In genomic region chr7:105122619-105123018, GRCh38 we compare ENCODE assay signal across 16 cellular contexts.
DNase-seq lines count a peak whose midpoint lies in the region; ATAC-seq and TF ChIP-seq lines count a peak whose summit lies in the region.
"Had no signal": no experiment of that assay in that cellular context is flagged by ENCODE, and none has a peak within 500 bp of the region (broad histone marks: within the 10 kb centered on the region; RNA-seq: fewer than 3 reads in every experiment).

No MANE protein-coding gene starts in this region.

- H3K9me3 Mint-ChIP-seq in CD4-positive, alpha-beta T cell = no peaks in the 10 kb centered on the region
- H3K9me3 Mint-ChIP-seq in endothelial cell (ENCODE audit: unreplicated experiment) (no peaks in the 10 kb centered on the region), nephron (no peaks in the 10 kb centered on the region), neural progenitor cell (no peaks in the 10 kb centered on the region)

- H3K4me2 ChIP-seq in neural progenitor cell = no peak overlapping the region

- H3K4me1 ChIP-seq in neural progenitor cell = peaks cover 36% of the 10 kb centered on the region

- POLR2A ChIA-PET in CD4-positive, alpha-beta T cell (lab: Charles Lee) = interaction anchor here (0.9 to 1.6 kb wide), 4 partner anchors 10 to 110 kb away, joined by 3 to 5 read pairs (median 3); no protein-coding TSS in a partner anchor

- no peak for ATAC-seq in CD4-positive, alpha-beta T cell (ENCODE audit: poor library complexity)
- ATAC-seq: HepG2 had no signal

- CTCF ChIA-PET in CD4-positive, alpha-beta T cell (lab: Charles Lee) = interaction anchor here (0.7 kb wide), 1 partner anchor 67 kb away, joined by 3 read pairs; no protein-coding TSS in a partner anchor

- no peak overlapping the region for H3K27ac ChIP-seq in CD4-positive, alpha-beta T cell (ENCODE audit: low read depth, low read length)
- H3K27ac ChIP-seq in neural progenitor cell = no peak overlapping the region

- no peaks in the 10 kb centered on the region for H3K36me3 ChIP-seq in neural progenitor cell

- intact Hi-C loops in CD4-positive, alpha-beta T cell (cut with DNase I, micrococcal nuclease) = no loop called here

- H3K27ac Mint-ChIP-seq in CD4-positive, alpha-beta T cell = peak overlapping the region; percentile 12
- peak overlapping the region; percentile 26 for H3K27ac Mint-ChIP-seq in endothelial cell (ENCODE audit: unreplicated experiment)
- peak overlapping the region; percentile 32 to 76 (median 50) for H3K27ac Mint-ChIP-seq in nephron
- H3K27ac Mint-ChIP-seq in neural progenitor cell = no peak overlapping the region
- H3K27ac Mint-ChIP-seq: B cell had no signal

- no peak overlapping the region for H3K9ac ChIP-seq in neural progenitor cell

- no peaks in the 10 kb centered on the region for H3K27me3 ChIP-seq in CD4-positive, alpha-beta T cell (ENCODE audit: control insufficient read depth, insufficient read depth, low read length)
- H3K27me3 ChIP-seq in neural progenitor cell = no peaks in the 10 kb centered on the region
- H3K27me3 ChIP-seq: MG63 had no signal

- H3F3A ChIP-seq in neural progenitor cell (ENCODE audit: low read depth) = peaks cover 32% of the 10 kb centered on the region

- no peaks in the 10 kb centered on the region for H3K79me2 ChIP-seq in neural progenitor cell (ENCODE audit: low read depth)

- H3K27me3 Mint-ChIP-seq in CD4-positive, alpha-beta T cell = no peaks in the 10 kb centered on the region
- H3K27me3 Mint-ChIP-seq in endothelial cell (ENCODE audit: unreplicated experiment) (peaks cover 2% of the 10 kb centered on the region), nephron (ENCODE audit: low read depth) (no peaks in the 10 kb centered on the region), neural progenitor cell (ENCODE audit: insufficient read depth, low read depth) (peaks cover 4% of the 10 kb centered on the region)
- H3K27me3 Mint-ChIP-seq: B cell had no signal

- no peak overlapping the region for H3K4me3 Mint-ChIP-seq in CD4-positive, alpha-beta T cell
- no peak overlapping the region for H3K4me3 Mint-ChIP-seq in endothelial cell (ENCODE audit: unreplicated experiment)
- H3K4me3 Mint-ChIP-seq in nephron = no peak overlapping the region
- no peak overlapping the region for H3K4me3 Mint-ChIP-seq in neural progenitor cell
- H3K4me3 Mint-ChIP-seq: B cell had no signal

- no peak overlapping the region for H2AFZ ChIP-seq in neural progenitor cell (replicated peaks)

- no peak overlapping the region for H3K4me3 ChIP-seq in neural progenitor cell
- H3K4me3 ChIP-seq: MG63 had no signal

- H4K20me1 ChIP-seq in neural progenitor cell (ENCODE audit: low read depth) = peaks cover 70% of the 10 kb centered on the region

- peaks cover 42% of the 10 kb centered on the region for H3K4me1 Mint-ChIP-seq in CD4-positive, alpha-beta T cell (ENCODE audit: low read depth)
- H3K4me1 Mint-ChIP-seq in endothelial cell (ENCODE audit: unreplicated experiment) (peaks cover 30% of the 10 kb centered on the region), nephron (peaks cover 18% of the 10 kb centered on the region), neural progenitor cell (peaks cover 76% of the 10 kb centered on the region)

- DNase-seq in CD4-positive, alpha-beta T cell = no peak
- DNase-seq in NCI-H2227 treated with DMSO at 0.1 percent for 48 hours (lab: John Stamatoyannopoulos, UW) (peak; percentile 56), endothelial cell (ENCODE audit: low spot score) (no peak), neural progenitor cell (ENCODE audit: low spot score) (no peak)
- DNase-seq in activated CD8-positive, alpha-beta memory T cell treated with anti-CD3 and anti-CD28 coated beads, Interleukin-2, amount 50 U/mL, for 4 hours = no peak
- no peak for DNase-seq in stimulated activated CD4-positive, alpha-beta T cell treated with anti-CD3 and anti-CD28 coated beads, Interleukin-2, amount 100 ng/mL, for 24 hours
- DNase-seq: DMS 273 treated with DMSO at 0.1 percent for 48 hours, H7, MG63, NCI-H187 treated with DMSO at 0.1 percent for 48 hours, NCI-H510A, NCI-H82, SHP77 had no signal

- H3K36me3 Mint-ChIP-seq in CD4-positive, alpha-beta T cell (ENCODE audit: low read depth) = peaks cover 91% of the 10 kb centered on the region
- H3K36me3 Mint-ChIP-seq in endothelial cell (ENCODE audit: low read depth, unreplicated experiment) (peaks cover 22% of the 10 kb centered on the region), nephron (ENCODE audit: low read depth) (peaks cover 44% of the 10 kb centered on the region), neural progenitor cell (peaks cover 15% of the 10 kb centered on the region)

- no peaks in the 10 kb centered on the region for H3K9me3 ChIP-seq in CD4-positive, alpha-beta T cell (ENCODE audit: control insufficient read depth, low read length)
- H3K9me3 ChIP-seq in neural progenitor cell (ENCODE audit: low read depth) = no peaks in the 10 kb centered on the region
- H3K9me3 ChIP-seq: MG63 had no signal

- TF ChIP-seq CTCF in CD4-positive, alpha-beta T cell (IDR thresholded peaks at IDR 0.05) = no peak
- TF ChIP-seq CTCF in endothelial cell (IDR thresholded peaks at IDR 0.05; ENCODE audit: unreplicated experiment) = no peak
- TF ChIP-seq CTCF in nephron (IDR thresholded peaks at IDR 0.05; ENCODE audit: unreplicated experiment in 3 of 3) = no peak
- no peak for TF ChIP-seq CTCF in neural progenitor cell (IDR thresholded peaks at IDR 0.05)
